In genomic region chr6:24831771-24832718, GRCh38 we compare ENCODE assay signal across 16 cellular contexts. TPM values are rescaled to one million over a fixed set of nuclear protein-coding genes. Genes with fewer than 3 reads are reported as not detected.
DNase-seq lines count a peak whose midpoint lies in the region; ATAC-seq and TF ChIP-seq lines count a peak whose summit lies in the region.
"Had no signal": no experiment of that assay in that cellular context is flagged by ENCODE, and none has a peak within 500 bp of the region (broad histone marks: within the 10 kb centered on the region; RNA-seq: fewer than 3 reads in every experiment).

No MANE protein-coding gene starts in this region.

- H3K4me3 ChIP-seq in thyroid gland (replicated peaks in 1 of 3): no peak overlapping the region
- H3K4me3 ChIP-seq: upper lobe of left lung had no signal

- no peak overlapping the region for H3K4me3 Mint-ChIP-seq in MCF 10A (ENCODE audit: unreplicated experiment)
- H3K4me3 Mint-ChIP-seq: CD14-positive monocyte, memory B cell had no signal

- in situ Hi-C loops in T47D (cut with HindIII; ENCODE audit: low pct_unique_long_range_greater_than_20kb, low sequenced_read_pairs): no loop called here

- no peak for ATAC-seq in HG03571 (IDR thresholded peaks at IDR 0.05; ENCODE audit: unreplicated experiment)

- no peak for TF ChIP-seq POLR2A in thyroid gland (IDR thresholded peaks at IDR 0.05)

- H3K4me1 ChIP-seq in thyroid gland: peaks cover 51 to 72% of the 10 kb centered on the region in 2 donors

- CTCF ChIA-PET in MCF 10A (lab: Yijun Ruan, JAX): interaction anchor here (0.5 to 1.2 kb wide), 2 partner anchors 24 to 551 kb away, joined by 3 to 6 read pairs; no protein-coding TSS in a partner anchor

- DNase-seq in T47D (ENCODE audit: low read depth in 1 of 2, low spot score in 1 of 2) (peak; percentile 9 to 42), MCF 10A (ENCODE audit: unreplicated experiment) (no peak), amniotic epithelial cell (ENCODE audit: low read depth) (peak; percentile 13), iris pigment epithelial cell (ENCODE audit: low read depth) (peak; percentile 58), thyroid gland (no peak), OCI-M1 (lab: John Stamatoyannopoulos, UW) (no peak), NCI-H187 (lab: John Stamatoyannopoulos, UW) (no peak)
- DNase-seq: activated T-cell treated with anti-CD3 and anti-CD28 coated beads for 4 hours, head of caudate nucleus, NCI-H2081, upper lobe of left lung had no signal

- POLR2A ChIA-PET in MCF 10A (lab: Yijun Ruan, JAX): interaction anchor here (0.7 to 1.6 kb wide), 4 partner anchors 9 to 185 kb away, joined by 3 to 6 read pairs (median 5); no protein-coding TSS in a partner anchor

- intact Hi-C loops in MCF 10A (cut with micrococcal nuclease): no loop called here
- intact Hi-C loops in thyroid gland (cut with DNase I): no loop called here

- H3K36me3 Mint-ChIP-seq in MCF 10A (ENCODE audit: insufficient read depth, unreplicated experiment): peaks cover 10% of the 10 kb centered on the region

- BruUV-seq in MCF 10A (replicated peaks; lab: Mats Ljungman, UMichigan): no TSS peak

- H3K27ac ChIP-seq in thyroid gland: peak overlapping the region in 2 of 3 donors; percentile 75 to 86
- H3K27ac ChIP-seq: upper lobe of left lung had no signal

- H3K9me3 Mint-ChIP-seq in MCF 10A (ENCODE audit: unreplicated experiment): no peaks in the 10 kb centered on the region
- H3K9me3 Mint-ChIP-seq: CD14-positive monocyte, memory B cell had no signal

- no peaks in the 10 kb centered on the region for H3K36me3 ChIP-seq in thyroid gland

- TF ChIP-seq CTCF in MCF 10A (IDR thresholded peaks at IDR 0.05; ENCODE audit: unreplicated experiment) (no peak), thyroid gland (IDR thresholded peaks at IDR 0.05) (no peak)

- WGBS in thyroid gland, 2 donors: 51 to 59% methylated on average over 10 of the region's 10 CpGs

- no peaks in the 10 kb centered on the region for H3K27me3 ChIP-seq in thyroid gland
- H3K27me3 ChIP-seq: upper lobe of left lung had no signal

- H3K9me3 ChIP-seq in thyroid gland: no peaks in the 10 kb centered on the region
- H3K9me3 ChIP-seq: upper lobe of left lung had no signal

- H3K27me3 Mint-ChIP-seq in MCF 10A (ENCODE audit: insufficient read depth, unreplicated experiment): no peaks in the 10 kb centered on the region
- H3K27me3 Mint-ChIP-seq: memory B cell had no signal

- H3K4me1 Mint-ChIP-seq in MCF 10A (ENCODE audit: insufficient read depth, unreplicated experiment): peaks cover 17% of the 10 kb centered on the region
- H3K4me1 Mint-ChIP-seq: CD14-positive monocyte had no signal

- H3K27ac Mint-ChIP-seq in MCF 10A (ENCODE audit: low read depth, unreplicated experiment): no peak overlapping the region

RNA-seq across cellular contexts. Expression of gene ARMH2, which starts 33.3 kb away (rescaled TPM):
- total RNA-seq in MCF 10A (2022) (not detected in 2 replicates), thyroid gland (not detected)
- total RNA-seq: H1, pulmonary artery endothelial cell had no signal

RNA-seq across cellular contexts. Expression of gene GMNN, which starts 57.3 kb away (rescaled TPM):
- total RNA-seq in MCF 10A (2022) (12.5 and 22.4 TPM in 2 replicates), thyroid gland (10 to 100 TPM in 2 of 4 donors, 1 to 10 TPM in 2; 9.4 to 25.8 (median 14.5) TPM)

Comparison
In these comparisons a context has a peak if more than half of its experiments do, and no peak if none do; other contexts are left out.
1. DNase-seq: peak in T47D (2 of 2), amniotic epithelial cell (single experiment) and iris pigment epithelial cell (single experiment); none in MCF 10A (single experiment), thyroid gland (0 of 2), OCI-M1 (single experiment) and NCI-H187 (0 of 2).